Comparison of ENCODE assay signal across 8 cellular contexts in the genomic region with DNA sequence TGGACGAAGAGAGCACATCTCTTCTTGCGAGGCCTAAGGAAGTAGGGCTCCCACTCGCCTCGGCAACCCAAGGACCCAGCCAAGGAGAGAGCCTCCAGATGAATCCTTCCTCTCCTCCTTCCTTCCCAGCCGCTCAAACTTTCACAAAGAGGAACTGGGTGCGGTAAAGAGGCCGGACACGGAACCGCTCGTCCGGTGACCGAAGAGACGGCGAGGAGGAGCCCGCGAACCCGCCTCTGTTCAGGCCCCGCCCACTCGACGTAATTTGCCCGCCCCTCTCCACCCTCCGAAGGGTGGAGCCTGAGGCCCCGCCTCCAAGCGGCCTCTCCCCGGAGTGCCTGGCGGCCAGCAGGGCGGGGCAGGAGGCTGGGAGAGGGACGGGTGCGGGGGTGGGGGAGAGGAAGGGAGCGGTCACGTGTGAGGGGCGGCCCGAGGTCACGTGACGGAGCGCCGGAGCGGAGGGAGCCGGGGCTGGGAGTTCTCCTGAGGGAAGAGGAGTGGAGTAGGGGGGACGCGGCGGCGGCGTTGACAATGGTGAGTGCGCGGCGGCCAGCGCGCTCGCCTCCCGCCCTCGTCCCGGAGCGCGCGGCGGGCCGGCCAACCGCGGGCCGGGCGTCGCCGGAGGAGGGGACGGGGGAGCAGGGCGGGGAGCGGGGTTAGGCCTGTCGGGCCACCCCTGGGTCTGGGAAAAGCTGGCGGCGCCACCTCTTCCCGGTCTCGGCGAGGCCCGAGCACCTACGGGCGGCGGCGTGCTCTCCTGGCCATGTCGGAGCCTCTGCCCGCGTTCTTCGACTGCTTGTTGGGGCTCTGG. TPM values are rescaled to one million over a fixed set of nuclear protein-coding genes. Genes with fewer than 3 reads are reported as not detected.
A peak's percentile ranks its signal among the peaks of the same experiment; 100 is the strongest.
DNase-seq lines count a peak whose midpoint lies in the region; ATAC-seq, FAIRE-seq and TF ChIP-seq lines count a peak whose summit lies in the region.

TSS of gene VPS26A (plus strand) at position 432 of the 811 bp plus-strand sequence. CDS start at position 532, 100 bp downstream.

- peak within 1 kb of the TSS; percentile 83 for H3K56ac ChIP-seq in IMR-90 (ENCODE audit: extremely low read depth, insufficient read depth, low read length)

- peak within 1 kb of the TSS; percentile 67 for H2BK5ac ChIP-seq in IMR-90 (ENCODE audit: low read depth, low read length, poor library complexity, severe bottlenecking)

- H2AFZ ChIP-seq in IMR-90 (replicated peaks; ENCODE audit: low read length, poor library complexity), result peak within 1 kb of the TSS; percentile 90
- peak within 1 kb of the TSS; percentile 86 for H2AFZ ChIP-seq in OCI-LY7 (ENCODE audit: low read length)
- peak within 1 kb of the TSS; percentile 37 for H2AFZ ChIP-seq in endothelial cell of umbilical vein (ENCODE audit: low read depth, low read length)

- peak within 1 kb of the TSS; percentile 78; the same call in 1 of the 2 replicates for H3K23ac ChIP-seq in IMR-90 (ENCODE audit: low read depth, low read length)

- CTCF ChIA-PET in IMR-90 (lab: Yijun Ruan, JAX) (no interaction called here), OCI-LY7 (lab: Charles Lee; ENCODE audit: unreplicated experiment) (no interaction called here), endothelial cell of umbilical vein (lab: Charles Lee) (interaction anchor here (1.0 to 5.2 kb wide), 7 partner anchors 23 to 289 kb away, joined by 3 to 51 read pairs (median 4); partner anchors contain the start of gene DDX21)

- H3K9ac ChIP-seq in IMR-90 (ENCODE audit: low read depth, low read length), result peak within 1 kb of the TSS; percentile 82
- peak within 1 kb of the TSS; percentile 85 for H3K9ac ChIP-seq in endothelial cell of umbilical vein (replicated peaks; ENCODE audit: extremely low read depth, insufficient read depth, low read length)

- H3K18ac ChIP-seq in IMR-90 (ENCODE audit: low read depth, low read length), result peak within 1 kb of the TSS; percentile 58

- no peaks in the 10 kb centered on the region for H3K36me3 ChIP-seq in IMR-90 (ENCODE audit: control insufficient read depth, insufficient read depth, low read length)
- no peaks in the 10 kb centered on the region for H3K36me3 ChIP-seq in OCI-LY7 (ENCODE audit: insufficient read depth, low read length)
- H3K36me3 ChIP-seq in endothelial cell of umbilical vein (ENCODE audit: control insufficient read depth in 2 of 2, extremely low read depth in 1 of 2, insufficient read depth in 2 of 2, low read length in 2 of 2), result no peaks in the 10 kb centered on the region

- H3K9me3 ChIP-seq in IMR-90 (ENCODE audit: control insufficient read depth, insufficient read depth, low read length), result no peaks in the 10 kb centered on the region
- no peaks in the 10 kb centered on the region for H3K9me3 ChIP-seq in OCI-LY7 (ENCODE audit: low read length)
- no peaks in the 10 kb centered on the region for H3K9me3 ChIP-seq in endothelial cell of umbilical vein (replicated peaks; ENCODE audit: control insufficient read depth, insufficient read depth, low read length)

- H3K9me2 ChIP-seq in OCI-LY7 (ENCODE audit: insufficient read depth, low read length), result no peaks in the 10 kb centered on the region

- WGBS in IMR-90 (ENCODE audit: extremely low coverage in 2 of 2, insufficient read length in 1 of 2), 2 experiments, result 2% methylated on average over 25 of the region's 82 CpGs; no CpG with 5 or more reads in 1 of the 2 experiments

- peaks cover 17% of the 10 kb centered on the region for H4K20me1 ChIP-seq in IMR-90 (ENCODE audit: insufficient read depth, low read length)
- peaks cover 9% of the 10 kb centered on the region; the same call in 1 of the 2 replicates for H4K20me1 ChIP-seq in OCI-LY7 (ENCODE audit: insufficient read depth, low read length)
- peaks cover 3% of the 10 kb centered on the region for H4K20me1 ChIP-seq in endothelial cell of umbilical vein (replicated peaks; ENCODE audit: control insufficient read depth, extremely low read depth, insufficient read depth, low read length)

- peak within 1 kb of the TSS; percentile 20; the same call in 1 of the 3 replicates for H2BK15ac ChIP-seq in IMR-90 (ENCODE audit: low read depth, low read length)

- TF ChIP-seq POLR2A in IMR-90 (IDR thresholded peaks at IDR 0.05; ENCODE audit: low read depth, low read length), result peak; percentile 93
- TF ChIP-seq POLR2A in endothelial cell of umbilical vein (IDR thresholded peaks at IDR 0.05; ENCODE audit: low read depth, low read length), result peak; percentile 83

- H3K4me1 ChIP-seq in IMR-90 (ENCODE audit: control insufficient read depth, insufficient read depth, low read length), result no peaks in the 10 kb centered on the region
- H3K4me1 ChIP-seq in OCI-LY7 (ENCODE audit: insufficient read depth, low read length, poor library complexity, severe bottlenecking), result peaks cover 15% of the 10 kb centered on the region
- H3K4me1 ChIP-seq in endothelial cell of umbilical vein (ENCODE audit: control insufficient read depth, extremely low read depth, insufficient read depth, low read length), result peaks cover 16% of the 10 kb centered on the region

- H3K27me3 ChIP-seq in IMR-90 (ENCODE audit: control insufficient read depth, insufficient read depth, low read length) (no peaks in the 10 kb centered on the region), endothelial cell of umbilical vein (ENCODE audit: control insufficient read depth in 2 of 2, insufficient read depth in 2 of 2, low read length in 2 of 2) (no peaks in the 10 kb centered on the region)

- peak within 1 kb of the TSS; percentile 63 for H4K5ac ChIP-seq in IMR-90 (ENCODE audit: low read depth, low read length)

- H2AK9ac ChIP-seq in IMR-90 (replicated peaks; ENCODE audit: low read depth, low read length, poor library complexity), result peak within 1 kb of the TSS; percentile 50

- peak within 1 kb of the TSS; percentile 31 for H2BK120ac ChIP-seq in IMR-90 (ENCODE audit: low read depth, low read length)

- H3K9me1 ChIP-seq in IMR-90 (ENCODE audit: insufficient read depth, low read length) (no peaks in the 10 kb centered on the region; the same call in 1 of the 2 replicates), endothelial cell of umbilical vein (replicated peaks; ENCODE audit: control insufficient read depth, extremely low read depth, insufficient read depth, low read length) (no peaks in the 10 kb centered on the region)

- TF ChIP-seq CTCF in IMR-90 (conservative IDR thresholded peaks at IDR 0.05; ENCODE audit: low read depth, low read length), result no peak; the same call in 1 of the 2 replicates
- TF ChIP-seq CTCF in OCI-LY7 (conservative IDR thresholded peaks at IDR 0.05; ENCODE audit: low read length), result no peak
- TF ChIP-seq CTCF in endothelial cell of umbilical vein (IDR thresholded peaks at IDR 0.05; ENCODE audit: extremely low read depth in 1 of 2, insufficient read depth in 1 of 2, low read depth in 1 of 2, low read length in 2 of 2), result peak; percentile 35 to 47

- TF ChIP-seq RAD21 in IMR-90 (IDR thresholded peaks at IDR 0.05; ENCODE audit: low read length), result no peak

- ATAC-seq in GM21528 (IDR thresholded peaks at IDR 0.05; ENCODE audit: low FRiP score, unreplicated experiment) (peak; percentile 89), IMR-90 (ENCODE audit: low read depth) (peak; percentile 98)

- peak within 1 kb of the TSS; percentile 84 for H3K27ac ChIP-seq in IMR-90 (ENCODE audit: insufficient read depth, low read length)
- peak within 1 kb of the TSS; percentile 64 for H3K27ac ChIP-seq in OCI-LY7 (ENCODE audit: low read depth, low read length, poor library complexity, severe bottlenecking)
- H3K27ac ChIP-seq in endothelial cell of umbilical vein (ENCODE audit: insufficient read depth, low read depth, low read length), result peak within 1 kb of the TSS; percentile 79

- H3K4me2 ChIP-seq in IMR-90 (ENCODE audit: low read depth, low read length) (peak within 1 kb of the TSS; percentile 87), OCI-LY7 (ENCODE audit: low read length) (peak within 1 kb of the TSS; percentile 81), endothelial cell of umbilical vein (ENCODE audit: insufficient read depth, low read length) (peak within 1 kb of the TSS; percentile 89)

- peak; percentile 93 for DNase-seq in DMS114 treated with DMSO at 0.1 percent for 48 hours (lab: John Stamatoyannopoulos, UW; ENCODE audit: unreplicated experiment)
- DNase-seq in IMR-90, result peak; percentile 97
- DNase-seq in OCI-LY7 (ENCODE audit: low spot score), result peak; percentile 97
- DNase-seq in activated T-cell treated with anti-CD3 and anti-CD28 coated beads for 1 hour (ENCODE audit: low read depth), result peak; percentile 97
- DNase-seq in endothelial cell of umbilical vein (ENCODE audit: low read depth, low spot score), result peak; percentile 99
- DNase-seq in middle frontal gyrus (ENCODE audit: extremely low spot score, low spot score), result peak; percentile 96
- DNase-seq in stimulated activated CD8-positive, alpha-beta memory T cell treated with anti-CD3 and anti-CD28 coated beads, Interleukin-2, amount 100 ng/mL, for 48 hours (ENCODE audit: low read depth in 2 of 2), result peak; percentile 99

- peak within 1 kb of the TSS; percentile 90 for H3K4ac ChIP-seq in IMR-90 (ENCODE audit: low read depth, low read length)

- dilution Hi-C loops in IMR-90 (cut with HindIII; ENCODE audit: low sequenced_read_pairs, unreplicated experiment) (loop anchor here (25.0 kb wide), 1 partner anchor 112 kb away; no protein-coding TSS in a partner anchor), endothelial cell of umbilical vein (cut with MboI; ENCODE audit: extremely low pct_ligation_motif_present, low sequenced_read_pairs) (no loop called here)

- POLR2A ChIA-PET in IMR-90 (lab: Charles Lee; ENCODE audit: unreplicated experiment), result no interaction called here
- POLR2A ChIA-PET in OCI-LY7 (lab: Charles Lee), result interaction anchor here (0.6 kb wide), 2 partner anchors 88 to 143 kb away, joined by 3 to 4 read pairs; no protein-coding TSS in a partner anchor
- POLR2A ChIA-PET in endothelial cell of umbilical vein (lab: Charles Lee), result interaction anchor here (0.9 kb wide), 1 partner anchor 23 kb away, joined by 3 read pairs; no protein-coding TSS in a partner anchor

- in situ Hi-C loops in IMR-90 (cut with MboI; ENCODE audit: low sequenced_read_pairs), result no loop called here

- peaks cover 40% of the 10 kb centered on the region for H3K79me2 ChIP-seq in OCI-LY7 (ENCODE audit: insufficient read depth, low read depth, low read length)
- peaks cover 43% of the 10 kb centered on the region for H3K79me2 ChIP-seq in endothelial cell of umbilical vein (ENCODE audit: control insufficient read depth, insufficient read depth, low read length)

- intact Hi-C loops in IMR-90 (cut with micrococcal nuclease) (no loop called here), OCI-LY7 (cut with micrococcal nuclease; ENCODE audit: unreplicated experiment) (no loop called here), endothelial cell of umbilical vein (cut with micrococcal nuclease) (loop anchor here (1.0 to 5.0 kb wide), 8 partner anchors 23 to 288 kb away; partner anchors contain the start of genes KIFBP and SUPV3L1)

- peaks cover 0 to 18% of the 10 kb centered on the region in 2 experiments; a peak in 2 of 4 replicates for H3K79me1 ChIP-seq in IMR-90 (ENCODE audit: low read depth in 1 of 2, low read length in 2 of 2)

- H4K8ac ChIP-seq in IMR-90 (ENCODE audit: low read depth in 2 of 2, low read length in 2 of 2), result peak within 1 kb of the TSS; percentile 21 to 88; a peak in 3 of 4 replicates

- H2BK20ac ChIP-seq in IMR-90 (ENCODE audit: low read depth, low read length), result no peak within 1 kb of the TSS

- H3K4me3 ChIP-seq in IMR-90 (ENCODE audit: insufficient read depth, low read depth, low read length), result peak within 1 kb of the TSS; percentile 74
- H3K4me3 ChIP-seq in OCI-LY7 (ENCODE audit: low read depth, low read length, poor library complexity, severe bottlenecking), result peak within 1 kb of the TSS; percentile 88
- H3K4me3 ChIP-seq in endothelial cell of umbilical vein (replicated peaks in 1 of 3; ENCODE audit: insufficient read depth in 1 of 3, low read depth in 1 of 3, low read length in 3 of 3), result peak within 1 kb of the TSS; percentile 50 to 82 (median 81)

- peak; percentile 94 for FAIRE-seq in endothelial cell of umbilical vein (lab: Jason Lieb, UNC)

- H2AK5ac ChIP-seq in IMR-90 (ENCODE audit: low read depth, low read length), result peak within 1 kb of the TSS; percentile 49; the same call in 1 of the 2 replicates

- no TSS peak for BruUV-seq in IMR-90 (replicated peaks; lab: Mats Ljungman, UMichigan)
- no TSS peak for BruUV-seq in OCI-LY7 (replicated peaks; lab: Mats Ljungman, UMichigan)
- no TSS peak for BruUV-seq in endothelial cell of umbilical vein (replicated peaks; lab: Mats Ljungman, UMichigan)

- peak within 1 kb of the TSS; percentile 79 for H3K14ac ChIP-seq in IMR-90 (replicated peaks; ENCODE audit: low read depth, low read length)

- peak within 1 kb of the TSS; percentile 74 for H4K91ac ChIP-seq in IMR-90 (ENCODE audit: insufficient read depth, low read depth, low read length)

RNA-seq across cellular contexts. Expression of gene VPS26A, which starts in this region (rescaled TPM):
- total RNA-seq in IMR-90 (2012; rRNA removed), result 7.2 and 24.7 TPM in 2 replicates
- polyA plus RNA-seq in IMR-90 (2012; rRNA removed), result 12.9 and 18.7 TPM in 2 replicates
- polyA plus RNA-seq in IMR-90 (2012; cell fraction: cytosol; rRNA removed), result 1.2 and 1.4 TPM in 2 replicates
- 0.28 and 5.0 TPM in 2 replicates for polyA plus RNA-seq in IMR-90 (2012; cell fraction: nucleus; rRNA removed; ENCODE audit: low replicate concordance)
- total RNA-seq in OCI-LY7 (2014; rRNA removed; shearing (Covaris generic)), result 9.9 and 10.0 TPM in 2 replicates
- total RNA-seq in OCI-LY7 (2022), result 33.6 and 41.7 TPM in 2 replicates
- total RNA-seq in endothelial cell of umbilical vein, result 55.8 and 60.3 TPM in 2 replicates
- 8.7 and 11.7 TPM in 2 replicates for polyA plus RNA-seq in endothelial cell of umbilical vein
- polyA plus RNA-seq in endothelial cell of umbilical vein (2011; cell fraction: cytosol; rRNA removed), result 16.3 and 16.7 TPM in 2 replicates
- 9.4 and 12.2 TPM in 2 replicates for polyA plus RNA-seq in endothelial cell of umbilical vein (2011; cell fraction: nucleus; rRNA removed)
- polyA plus RNA-seq in endothelial cell of umbilical vein (2012), result 54.6 and 75.6 TPM in 2 replicates
- 6.1 TPM in 2 replicates for polyA minus RNA-seq in endothelial cell of umbilical vein
- 12.9 TPM for polyA minus RNA-seq in endothelial cell of umbilical vein (2011; cell fraction: cytosol; rRNA and poly(A)+ RNA removed)
- 5.5 and 5.8 TPM in 2 replicates for polyA minus RNA-seq in endothelial cell of umbilical vein (2011; cell fraction: nucleus; rRNA and poly(A)+ RNA removed)

Comparison
In these comparisons a context has a peak if more than half of its experiments do, and no peak if none do; other contexts are left out.
1. Peak in every context shown above with its lines: DNase-seq, ATAC-seq, H3K4me3 ChIP-seq and H3K27ac ChIP-seq.
2. H2AFZ ChIP-seq: peak in every context shown above with its lines; median percentile 90 in IMR-90; 86 in OCI-LY7; 37 in endothelial cell of umbilical vein.
3. CTCF ChIP-seq: peak in endothelial cell of umbilical vein (2 of 2); none in IMR-90 (single experiment) and OCI-LY7 (single experiment).